In genomic region chr21:45256912-45257672, GRCh38 we compare ENCODE assay signal across 2 cellular contexts.
TF ChIP-seq lines count a peak whose summit lies in the region.

No MANE protein-coding gene starts in this region.

TF ChIP-seq in IMR-90, 13 proteins besides CTCF, POLR2A, EP300 and RAD21 (continued from another document):
- TF ChIP-seq RCOR1 (IDR thresholded peaks at IDR 0.05; ENCODE audit: insufficient replicate concordance, low read length): no peak
- TF ChIP-seq NFE2L2 (IDR thresholded peaks at IDR 0.05; ENCODE audit: low read depth, low read length): no peak
- no peak for TF ChIP-seq BHLHE40 (IDR thresholded peaks at IDR 0.05; ENCODE audit: low read depth, low read length)
- no peak for TF ChIP-seq USF2 (IDR thresholded peaks at IDR 0.05; ENCODE audit: low read depth, low read length)
- TF ChIP-seq MXI1 (IDR thresholded peaks at IDR 0.05; ENCODE audit: borderline replicate concordance, low read depth, low read length): no peak
- no peak for TF ChIP-seq MAZ (IDR thresholded peaks at IDR 0.05; ENCODE audit: borderline replicate concordance, low read depth, low read length)
- TF ChIP-seq, protein P1, sequence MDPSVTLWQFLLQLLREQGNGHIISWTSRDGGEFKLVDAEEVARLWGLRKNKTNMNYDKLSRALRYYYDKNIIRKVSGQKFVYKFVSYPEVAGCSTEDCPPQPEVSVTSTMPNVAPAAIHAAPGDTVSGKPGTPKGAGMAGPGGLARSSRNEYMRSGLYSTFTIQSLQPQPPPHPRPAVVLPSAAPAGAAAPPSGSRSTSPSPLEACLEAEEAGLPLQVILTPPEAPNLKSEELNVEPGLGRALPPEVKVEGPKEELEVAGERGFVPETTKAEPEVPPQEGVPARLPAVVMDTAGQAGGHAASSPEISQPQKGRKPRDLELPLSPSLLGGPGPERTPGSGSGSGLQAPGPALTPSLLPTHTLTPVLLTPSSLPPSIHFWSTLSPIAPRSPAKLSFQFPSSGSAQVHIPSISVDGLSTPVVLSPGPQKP (IDR thresholded peaks at IDR 0.05; ENCODE audit: borderline replicate concordance, low read depth, low read length): no peak
- no peak for TF ChIP-seq CEBPB (IDR thresholded peaks at IDR 0.05; ENCODE audit: low read depth, low read length)
- no peak for TF ChIP-seq SMC3 (IDR thresholded peaks at IDR 0.05; ENCODE audit: low read depth, low read length)
- no peak for TF ChIP-seq CHD1 (IDR thresholded peaks at IDR 0.05; ENCODE audit: low read depth, low read length)

TF ChIP-seq in GM12878, 131 proteins besides CTCF, POLR2A, EP300 and RAD21 (continued from another document):
- no peak for TF ChIP-seq SMAD5 (IDR thresholded peaks at IDR 0.05; ENCODE audit: low read depth)
- TF ChIP-seq ZBTB11 (CRISPR knock-in tag; IDR thresholded peaks at IDR 0.05): no peak
- TF ChIP-seq SMARCA5 (IDR thresholded peaks at IDR 0.05): no peak
- TF ChIP-seq, protein P2, sequence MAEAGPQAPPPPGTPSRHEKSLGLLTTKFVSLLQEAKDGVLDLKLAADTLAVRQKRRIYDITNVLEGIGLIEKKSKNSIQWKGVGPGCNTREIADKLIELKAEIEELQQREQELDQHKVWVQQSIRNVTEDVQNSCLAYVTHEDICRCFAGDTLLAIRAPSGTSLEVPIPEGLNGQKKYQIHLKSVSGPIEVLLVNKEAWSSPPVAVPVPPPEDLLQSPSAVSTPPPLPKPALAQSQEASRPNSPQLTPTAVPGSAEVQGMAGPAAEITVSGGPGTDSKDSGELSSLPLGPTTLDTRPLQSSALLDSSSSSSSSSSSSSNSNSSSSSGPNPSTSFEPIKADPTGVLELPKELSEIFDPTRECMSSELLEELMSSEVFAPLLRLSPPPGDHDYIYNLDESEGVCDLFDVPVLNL (IDR thresholded peaks at IDR 0.05; ENCODE audit: low read depth, low read length): no peak
- TF ChIP-seq NR2F1 (conservative IDR thresholded peaks at IDR 0.05): no peak
- no peak for TF ChIP-seq HDAC6 (IDR thresholded peaks at IDR 0.05; ENCODE audit: unreplicated experiment)
- no peak for TF ChIP-seq RB1 (IDR thresholded peaks at IDR 0.05; ENCODE audit: borderline replicate concordance)
- TF ChIP-seq, protein P3, sequence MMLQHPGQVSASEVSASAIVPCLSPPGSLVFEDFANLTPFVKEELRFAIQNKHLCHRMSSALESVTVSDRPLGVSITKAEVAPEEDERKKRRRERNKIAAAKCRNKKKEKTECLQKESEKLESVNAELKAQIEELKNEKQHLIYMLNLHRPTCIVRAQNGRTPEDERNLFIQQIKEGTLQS (IDR thresholded peaks at IDR 0.05; ENCODE audit: borderline replicate concordance, extremely low read depth, low read depth, low read length): no peak
- TF ChIP-seq PML (IDR thresholded peaks at IDR 0.05; ENCODE audit: low read length): no peak
